Comparison of ENCODE assay signal across 10 cellular contexts in genomic region chr21:44010429-44010828, GRCh38. TPM values are rescaled to one million over a fixed set of nuclear protein-coding genes. Genes with fewer than 3 reads are reported as not detected.
DNase-seq lines count a peak whose midpoint lies in the region; ATAC-seq and TF ChIP-seq lines count a peak whose summit lies in the region.
"Had no signal": no experiment of that assay in that cellular context is flagged by ENCODE, and none has a peak within 500 bp of the region (broad histone marks: within the 10 kb centered on the region; RNA-seq: fewer than 3 reads in every experiment).

No MANE protein-coding gene starts in this region.

- no peak for TF ChIP-seq CTCF in CD8-positive, alpha-beta T cell (IDR thresholded peaks at IDR 0.05)
- TF ChIP-seq CTCF in HEK293 (tag by site-specific recombination; IDR thresholded peaks at IDR 0.05) (no peak), mesothelial cell of epicardium (IDR thresholded peaks at IDR 0.05; ENCODE audit: unreplicated experiment) (no peak), BE2C (IDR thresholded peaks at IDR 0.05; ENCODE audit: low read depth, low read length) (no peak)

- no peaks in the 10 kb centered on the region for H3K9me3 ChIP-seq in CD8-positive, alpha-beta T cell (ENCODE audit: low read length)
- H3K9me3 ChIP-seq in HEK293 (ENCODE audit: control insufficient read depth, insufficient read depth, low read depth, low read length) (no peaks in the 10 kb centered on the region), T-helper 17 cell (ENCODE audit: control insufficient read depth, low read length, poor library complexity, severe bottlenecking) (no peaks in the 10 kb centered on the region), BE2C (no peaks in the 10 kb centered on the region)
- H3K9me3 ChIP-seq: neutrophil had no signal

- no peak for ATAC-seq in CD8-positive, alpha-beta T cell
- ATAC-seq in T-helper 17 cell (no peak), left cardiac atrium (no peak)

- no peaks in the 10 kb centered on the region for H3K27me3 Mint-ChIP-seq in CD8-positive, alpha-beta T cell (ENCODE audit: low read depth)
- H3K27me3 Mint-ChIP-seq in T-helper 17 cell (no peaks in the 10 kb centered on the region), mesothelial cell of epicardium (ENCODE audit: low read depth) (no peaks in the 10 kb centered on the region)

- peak overlapping the region; percentile 42 for H3K4me3 Mint-ChIP-seq in CD8-positive, alpha-beta T cell
- H3K4me3 Mint-ChIP-seq in T-helper 17 cell (no peak overlapping the region), mesothelial cell of epicardium (peak overlapping the region; percentile 74)

- H3K4me1 Mint-ChIP-seq in CD8-positive, alpha-beta T cell (ENCODE audit: low read depth), result peaks cover 28% of the 10 kb centered on the region
- H3K4me1 Mint-ChIP-seq in T-helper 17 cell (peaks cover 27% of the 10 kb centered on the region), mesothelial cell of epicardium (peaks cover 31% of the 10 kb centered on the region)

- H3K4me1 ChIP-seq in CD8-positive, alpha-beta T cell (ENCODE audit: insufficient read depth, low read length), result peaks cover 28% of the 10 kb centered on the region
- H3K4me1 ChIP-seq in HEK293 (ENCODE audit: control insufficient read depth, insufficient read depth, low read length) (peaks cover 17% of the 10 kb centered on the region), BE2C (no peaks in the 10 kb centered on the region)

- intact Hi-C loops in CD8-positive, alpha-beta T cell (cut with DNase I, micrococcal nuclease), result loop anchor here (5.0 kb wide), 4 partner anchors 57 to 807 kb away; partner anchors contain the start of genes CFAP410 (in 1 of the 2) and SUMO3 (in 1 of the 2)
- intact Hi-C loops in left cardiac atrium (cut with DNase I), result no loop called here

- peak overlapping the region; percentile 70 for H3K27ac Mint-ChIP-seq in CD8-positive, alpha-beta T cell
- H3K27ac Mint-ChIP-seq in T-helper 17 cell, result peak overlapping the region; percentile 88
- H3K27ac Mint-ChIP-seq in mesothelial cell of epicardium, result peak overlapping the region; percentile 72

- no peak overlapping the region for H3K27ac ChIP-seq in CD8-positive, alpha-beta T cell (ENCODE audit: low read depth, low read length)
- H3K27ac ChIP-seq in HEK293 (ENCODE audit: extremely low read depth, low read depth, low read length), result no peak overlapping the region

- H3K27me3 ChIP-seq in CD8-positive, alpha-beta T cell (ENCODE audit: insufficient read depth, low read length), result no peaks in the 10 kb centered on the region
- no peaks in the 10 kb centered on the region for H3K27me3 ChIP-seq in BE2C
- H3K27me3 ChIP-seq: neutrophil had no signal

- CTCF ChIA-PET in CD8-positive, alpha-beta T cell (lab: Charles Lee), result no interaction called here
- CTCF ChIA-PET in HEK293 (lab: Yijun Ruan, JAX), result interaction anchor here (0.6 to 2.1 kb wide), 3 partner anchors 10 to 275 kb away, joined by 3 to 6 read pairs (median 3); no protein-coding TSS in a partner anchor

- POLR2A ChIA-PET in CD8-positive, alpha-beta T cell (lab: Charles Lee), result no interaction called here
- POLR2A ChIA-PET in HEK293 (lab: Yijun Ruan, JAX), result interaction anchor here (0.8 to 2.2 kb wide), 3 partner anchors 9 to 233 kb away, joined by 3 to 6 read pairs (median 4); no protein-coding TSS in a partner anchor

- H3K36me3 Mint-ChIP-seq in CD8-positive, alpha-beta T cell, result peaks cover 14% of the 10 kb centered on the region
- H3K36me3 Mint-ChIP-seq in T-helper 17 cell (ENCODE audit: low read depth) (no peaks in the 10 kb centered on the region), mesothelial cell of epicardium (no peaks in the 10 kb centered on the region)

- H3K36me3 ChIP-seq in CD8-positive, alpha-beta T cell (ENCODE audit: insufficient read depth, low read length), result no peaks in the 10 kb centered on the region
- no peaks in the 10 kb centered on the region for H3K36me3 ChIP-seq in HEK293 (ENCODE audit: control insufficient read depth in 2 of 2, insufficient read depth in 1 of 2, low read length in 2 of 2)
- no peaks in the 10 kb centered on the region; the same call in 1 of the 2 replicates for H3K36me3 ChIP-seq in BE2C
- H3K36me3 ChIP-seq: neutrophil had no signal

- H3K4me3 ChIP-seq in CD8-positive, alpha-beta T cell (ENCODE audit: low read depth, low read length), result no peak overlapping the region
- no peak overlapping the region for H3K4me3 ChIP-seq in HEK293 (ENCODE audit: low read depth, low read length)
- no peak overlapping the region for H3K4me3 ChIP-seq in BE2C (ENCODE audit: low read depth, low read length)

- DNase-seq in CD8-positive, alpha-beta T cell, result no peak
- DNase-seq in T-helper 17 cell (no peak), mesothelial cell of epicardium (ENCODE audit: low spot score in 2 of 2, unreplicated experiment in 2 of 2) (no peak), left cardiac atrium (no peak), RKO (ENCODE audit: low spot score) (no peak), BE2C (no peak)
- DNase-seq: NCI-H1048, T1000 had no signal

- no peaks in the 10 kb centered on the region for H3K9me3 Mint-ChIP-seq in CD8-positive, alpha-beta T cell
- H3K9me3 Mint-ChIP-seq in mesothelial cell of epicardium, result no peaks in the 10 kb centered on the region

TF ChIP-seq in HEK293, 187 proteins besides CTCF, POLR2A, EP300 and RAD21 (continues in another document):
- peak; percentile 100 for TF ChIP-seq ZNF610 (tag by site-specific recombination; IDR thresholded peaks at IDR 0.05; ENCODE audit: borderline replicate concordance)
- TF ChIP-seq ZNF580 (tag by site-specific recombination; IDR thresholded peaks at IDR 0.05), result no peak
- TF ChIP-seq ZIC2 (tag by site-specific recombination; IDR thresholded peaks at IDR 0.05), result peak; percentile 79
- TF ChIP-seq ZNF670 (tag by site-specific recombination; IDR thresholded peaks at IDR 0.05; ENCODE audit: low read depth), result no peak
- no peak for TF ChIP-seq ZNF133 (tag by site-specific recombination; IDR thresholded peaks at IDR 0.05)
- TF ChIP-seq OSR2 (tag by site-specific recombination; IDR thresholded peaks at IDR 0.05), result 0 out of 2 replicates have a peak, but pooled peaks have one; percentile 31
- peak; percentile 50 for TF ChIP-seq ZBTB17 (tag by site-specific recombination; IDR thresholded peaks at IDR 0.05)
- TF ChIP-seq ZNF423 (tag by site-specific recombination; IDR thresholded peaks at IDR 0.05), result no peak
- TF ChIP-seq ZFHX2 (tag by site-specific recombination; conservative IDR thresholded peaks at IDR 0.05), result no peak
- no peak for TF ChIP-seq GLI4 (tag by site-specific recombination; IDR thresholded peaks at IDR 0.05)
- TF ChIP-seq ZNF837 (tag by site-specific recombination; IDR thresholded peaks at IDR 0.05), result no peak
- TF ChIP-seq ZBTB44 (tag by site-specific recombination; IDR thresholded peaks at IDR 0.05), result no peak
- TF ChIP-seq ZNF398 (tag by site-specific recombination; IDR thresholded peaks at IDR 0.05), result no peak
- TF ChIP-seq ZNF433 (tag by site-specific recombination; IDR thresholded peaks at IDR 0.05; ENCODE audit: low read depth), result no peak
- TF ChIP-seq KLF8 (tag by site-specific recombination; IDR thresholded peaks at IDR 0.05), result no peak
- no peak for TF ChIP-seq ZSCAN4 (tag by site-specific recombination; IDR thresholded peaks at IDR 0.05)
- peak; percentile 45 for TF ChIP-seq SP7 (tag by site-specific recombination; IDR thresholded peaks at IDR 0.05)
- TF ChIP-seq GLIS1 (tag by site-specific recombination; IDR thresholded peaks at IDR 0.05), result peak; percentile 39; the same call in 1 of the 2 replicates

RNA-seq across cellular contexts. Expression of gene TRAPPC10, which starts 1.7 kb away (rescaled TPM):
- 100 to 1,000 TPM; 128 to 130 TPM for total RNA-seq in CD8-positive, alpha-beta T cell
- total RNA-seq in T-helper 17 cell (100 to 1,000 TPM; 107 to 122 TPM), mesothelial cell of epicardium (28.4 to 34.5 TPM (median 32.1 TPM) in 3 replicates), left cardiac atrium (10 to 100 TPM; 17.0 to 24.9 TPM)
- polyA plus RNA-seq in BE2C (2012; ENCODE audit: insufficient read depth, insufficient read length, low read depth), result 36.9 TPM

Comparison
In these comparisons a context has a peak if more than half of its experiments do, and no peak if none do; other contexts are left out.
1. intact Hi-C loops: an anchor here in CD8-positive, alpha-beta T cell (5.0 kb wide); none called in left cardiac atrium.